Comparison of ENCODE assay signal across 25 cellular contexts in the genomic region with DNA sequence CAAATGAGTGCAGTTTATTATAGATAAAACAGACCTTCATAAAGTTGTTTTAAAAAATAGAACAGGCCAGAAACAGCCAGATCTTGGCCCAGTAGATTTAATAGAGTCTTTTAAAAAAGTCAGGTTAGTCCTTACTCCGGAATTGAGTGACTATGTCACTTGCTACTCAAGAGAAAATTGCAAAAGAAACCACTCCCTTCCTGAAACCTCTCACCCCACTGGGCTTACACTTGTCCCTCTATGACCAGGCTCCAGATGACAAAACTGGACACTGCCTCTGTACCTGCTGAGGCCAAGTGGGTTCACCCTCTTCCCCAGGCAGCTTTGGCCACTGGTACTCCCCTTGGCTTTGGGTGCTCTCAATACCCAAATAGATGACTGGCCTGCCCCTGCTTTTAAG.
A peak's percentile ranks its signal among the peaks of the same experiment; 100 is the strongest.
DNase-seq lines count a peak whose midpoint lies in the region; ATAC-seq, FAIRE-seq and TF ChIP-seq lines count a peak whose summit lies in the region.
"Had no signal": no experiment of that assay in that cellular context is flagged by ENCODE, and none has a peak within 500 bp of the region (broad histone marks: within the 10 kb centered on the region; RNA-seq: fewer than 3 reads in every experiment).

No MANE protein-coding gene starts in this region.

- peak overlapping the region; percentile 26 for H3K27ac Mint-ChIP-seq in astrocyte (ENCODE audit: unreplicated experiment)
- H3K27ac Mint-ChIP-seq in type B pancreatic cell: peak overlapping the region; percentile 70
- H3K27ac Mint-ChIP-seq in stimulated activated naive B cell treated with anti-CD40 and anti-IgM and Interleukin-4, amounts not matched to agents 10 μg/mL and 1 μg/mL and 100 μg/mL, for 72 hours: no peak overlapping the region
- H3K27ac Mint-ChIP-seq: B cell; CD4-positive, alpha-beta memory T cell; CD8-positive, alpha-beta memory T cell had no signal

- no peak overlapping the region for H3K4me3 ChIP-seq in astrocyte (ENCODE audit: insufficient read depth, low read depth, low read length)
- H3K4me3 ChIP-seq: A549; BLaER1 treated with 17β-estradiol and CSF1 and Interleukin-3, amounts not matched to agents 10 nM and 100 nM; GM12878 had no signal

- H3K4me3 Mint-ChIP-seq in astrocyte (ENCODE audit: unreplicated experiment): no peak overlapping the region
- H3K4me3 Mint-ChIP-seq in type B pancreatic cell: no peak overlapping the region
- H3K4me3 Mint-ChIP-seq in stimulated activated naive B cell treated with anti-CD40 and anti-IgM and Interleukin-4, amounts not matched to agents 10 μg/mL and 1 μg/mL and 100 μg/mL, for 72 hours: no peak overlapping the region
- H3K4me3 Mint-ChIP-seq: B cell; CD4-positive, alpha-beta memory T cell; CD8-positive, alpha-beta memory T cell had no signal

- H3K9ac ChIP-seq in astrocyte (ENCODE audit: low read length): no peak overlapping the region
- H3K9ac ChIP-seq: BLaER1 treated with 17β-estradiol and CSF1 and Interleukin-3, amounts not matched to agents 10 nM and 100 nM had no signal

- H3K4me1 Mint-ChIP-seq in astrocyte (ENCODE audit: low read depth, unreplicated experiment) (peaks cover 7% of the 10 kb centered on the region), type B pancreatic cell (ENCODE audit: unreplicated experiment) (no peaks in the 10 kb centered on the region)
- no peaks in the 10 kb centered on the region for H3K4me1 Mint-ChIP-seq in stimulated activated naive B cell treated with anti-CD40 and anti-IgM and Interleukin-4, amounts not matched to agents 10 μg/mL and 1 μg/mL and 100 μg/mL, for 72 hours
- H3K4me1 Mint-ChIP-seq: B cell; CD4-positive, alpha-beta memory T cell; CD8-positive, alpha-beta memory T cell had no signal

- DNase-seq in astrocyte (ENCODE audit: low read depth) (no peak), epithelial cell of prostate (ENCODE audit: low read depth, low spot score) (no peak), type B pancreatic cell (ENCODE audit: extremely low spot score, unreplicated experiment) (no peak), A172 (ENCODE audit: low spot score) (no peak)
- DNase-seq in stimulated activated naive B cell treated with anti-CD40 and anti-IgM and Interleukin-4, amounts not matched to agents 10 μg/mL and 1 μg/mL and 100 μg/mL, for 72 hours: no peak
- DNase-seq: 8988T; AML-193; CD4-positive, alpha-beta memory T cell; CD8-positive, alpha-beta memory T cell; COR-L47; DMS 273 treated with DMSO at 0.1 percent for 48 hours; DMS153; DMS53; DMS79; DND-41; EL; GDM1 had no signal

- no peaks in the 10 kb centered on the region for H3K79me2 ChIP-seq in astrocyte (ENCODE audit: insufficient read depth, low read length)

- peaks cover 3% of the 10 kb centered on the region for H3K27me3 Mint-ChIP-seq in astrocyte (ENCODE audit: low read depth, unreplicated experiment)
- H3K27me3 Mint-ChIP-seq in type B pancreatic cell: no peaks in the 10 kb centered on the region
- H3K27me3 Mint-ChIP-seq in stimulated activated naive B cell treated with anti-CD40 and anti-IgM and Interleukin-4, amounts not matched to agents 10 μg/mL and 1 μg/mL and 100 μg/mL, for 72 hours: no peaks in the 10 kb centered on the region
- H3K27me3 Mint-ChIP-seq: B cell had no signal

- no peak for ATAC-seq in stimulated activated naive B cell treated with anti-CD40 and anti-IgM and Interleukin-4, amounts not matched to agents 10 μg/mL and 1 μg/mL and 100 μg/mL, for 72 hours (replicated peaks)
- no peak for ATAC-seq in GM21367 (IDR thresholded peaks at IDR 0.05; ENCODE audit: unreplicated experiment)
- ATAC-seq: A549, GM12878 had no signal

- H3K27ac ChIP-seq in astrocyte (ENCODE audit: low read depth, low read length) (no peak overlapping the region), epithelial cell of prostate (peak overlapping the region; percentile 78)
- H3K27ac ChIP-seq: A549; BLaER1 treated with 17β-estradiol and CSF1 and Interleukin-3, amounts not matched to agents 10 nM and 100 nM; C4-2B had no signal

- no peak for TF ChIP-seq CTCF in astrocyte (IDR thresholded peaks at IDR 0.05; ENCODE audit: insufficient read depth, low read depth, low read length)
- no peak for TF ChIP-seq CTCF in type B pancreatic cell (conservative IDR thresholded peaks at IDR 0.05)

- H3K9me3 Mint-ChIP-seq in astrocyte (ENCODE audit: unreplicated experiment) (no peaks in the 10 kb centered on the region), type B pancreatic cell (no peaks in the 10 kb centered on the region)
- H3K9me3 Mint-ChIP-seq in stimulated activated naive B cell treated with anti-CD40 and anti-IgM and Interleukin-4, amounts not matched to agents 10 μg/mL and 1 μg/mL and 100 μg/mL, for 72 hours: no peaks in the 10 kb centered on the region

- H3K36me3 Mint-ChIP-seq in astrocyte (ENCODE audit: low read depth, unreplicated experiment) (peaks cover 2% of the 10 kb centered on the region), type B pancreatic cell (no peaks in the 10 kb centered on the region)
- H3K36me3 Mint-ChIP-seq in stimulated activated naive B cell treated with anti-CD40 and anti-IgM and Interleukin-4, amounts not matched to agents 10 μg/mL and 1 μg/mL and 100 μg/mL, for 72 hours: no peaks in the 10 kb centered on the region
- H3K36me3 Mint-ChIP-seq: CD4-positive, alpha-beta memory T cell had no signal

- H4K20me1 ChIP-seq in astrocyte (ENCODE audit: insufficient read depth, low read length): no peaks in the 10 kb centered on the region
- H4K20me1 ChIP-seq: BLaER1 treated with 17β-estradiol and CSF1 and Interleukin-3, amounts not matched to agents 10 nM and 100 nM had no signal

- no peak overlapping the region for H3K4me2 ChIP-seq in astrocyte (ENCODE audit: low read length)
- H3K4me2 ChIP-seq: A549; BLaER1 treated with 17β-estradiol and CSF1 and Interleukin-3, amounts not matched to agents 10 nM and 100 nM had no signal

- H3K9me3 ChIP-seq in astrocyte (ENCODE audit: insufficient read depth, low read depth, low read length): no peaks in the 10 kb centered on the region
- H3K9me3 ChIP-seq: A549; BLaER1 treated with 17β-estradiol and CSF1 and Interleukin-3, amounts not matched to agents 10 nM and 100 nM had no signal

- H2AFZ ChIP-seq in astrocyte (ENCODE audit: low read depth, low read length): no peak overlapping the region

- H3K36me3 ChIP-seq in astrocyte (ENCODE audit: insufficient read depth, low read length): no peaks in the 10 kb centered on the region
- H3K36me3 ChIP-seq: BLaER1 treated with 17β-estradiol and CSF1 and Interleukin-3, amounts not matched to agents 10 nM and 100 nM had no signal

- FAIRE-seq in astrocyte (lab: Jason Lieb, UNC): no peak
- FAIRE-seq: A549, GM12878, GM12892, GM18507 had no signal

- H3K4me1 ChIP-seq in astrocyte (ENCODE audit: insufficient read depth, low read length): no peaks in the 10 kb centered on the region
- H3K4me1 ChIP-seq: A549; BLaER1 treated with 17β-estradiol and CSF1 and Interleukin-3, amounts not matched to agents 10 nM and 100 nM had no signal

- H3K27me3 ChIP-seq in astrocyte (ENCODE audit: insufficient read depth, low read length): no peaks in the 10 kb centered on the region
- H3K27me3 ChIP-seq: BLaER1 treated with 17β-estradiol and CSF1 and Interleukin-3, amounts not matched to agents 10 nM and 100 nM had no signal
